ENCODE assay signal across 8 cellular contexts in the genomic region with DNA sequence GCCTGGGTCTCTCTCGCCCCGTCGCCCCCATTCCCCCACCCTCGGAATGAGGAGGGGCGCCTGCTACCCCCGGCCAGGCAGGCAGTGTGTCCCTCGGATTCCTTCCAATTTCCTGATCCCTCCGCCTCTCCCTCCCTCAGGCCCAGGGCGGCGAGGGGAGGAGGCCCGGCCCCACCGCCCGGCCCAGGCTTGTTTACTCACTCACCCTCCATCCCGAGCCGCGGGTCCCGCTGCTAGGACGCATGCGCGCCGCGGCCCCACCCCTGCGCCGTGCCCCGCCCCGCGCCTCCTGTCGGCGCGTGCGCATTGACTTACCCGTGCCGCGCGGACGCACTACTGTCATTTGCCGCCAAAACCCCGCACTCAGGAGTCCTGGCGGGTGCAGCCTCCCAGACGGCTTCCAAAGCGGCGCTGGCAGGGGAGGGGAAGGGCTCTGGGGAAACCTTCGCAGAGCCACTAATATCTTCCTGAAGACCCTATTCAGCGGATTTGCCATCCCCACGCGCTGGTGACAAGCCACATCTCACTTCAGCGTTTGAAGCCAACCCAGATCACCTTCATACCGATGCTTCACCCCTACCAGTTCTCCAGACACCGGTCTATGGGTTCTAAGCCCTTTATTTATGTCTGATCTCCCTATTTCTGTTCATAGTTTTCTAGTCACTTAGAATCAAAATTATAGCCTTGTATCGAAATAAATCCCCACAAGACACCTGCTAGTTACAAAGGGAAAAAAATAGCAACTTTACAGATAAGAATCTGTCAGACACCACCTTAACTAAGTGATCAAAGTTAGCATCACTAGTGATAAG. TPM values are rescaled to one million over a fixed set of nuclear protein-coding genes. Genes with fewer than 3 reads are reported as not detected.
DNase-seq lines count a peak whose midpoint lies in the region; ATAC-seq and TF ChIP-seq lines count a peak whose summit lies in the region.

A gene (minus strand): TSS at position 235 of the 812 bp plus-strand sequence. CDS start 16,099 bp downstream, outside the sequence.

- H3K27me3 Mint-ChIP-seq in activated T-cell treated with anti-CD3 and anti-CD28 coated beads, Interleukin-2, amount 50 U/mL, for 4 hours (ENCODE audit: low read depth), result peaks cover 6% of the 10 kb centered on the region

- H3K9me3 ChIP-seq in Panc1 (ENCODE audit: control insufficient read depth, insufficient read depth, low read depth, low read length) (no peaks in the 10 kb centered on the region), esophagus (ENCODE audit: control insufficient read depth in 2 of 2, insufficient read depth in 1 of 2, low read depth in 1 of 2, low read length in 1 of 2) (no peaks in the 10 kb centered on the region), mucosa of stomach (ENCODE audit: control insufficient read depth, low read length) (no peaks in the 10 kb centered on the region)

- TF ChIP-seq CTCF in Panc1 (IDR thresholded peaks at IDR 0.05), result no peak

- DNase-seq in DMS 273 (lab: John Stamatoyannopoulos, UW; ENCODE audit: unreplicated experiment), result peak; percentile 98
- DNase-seq in KBM-7, result peak; percentile 93
- DNase-seq in Panc1 (ENCODE audit: low read depth, low spot score), result no peak
- peak; percentile 88 for DNase-seq in activated T-cell treated with anti-CD3 and anti-CD28 coated beads, Interleukin-2, amount 50 U/mL, for 4 hours
- peak; percentile 92 for DNase-seq in stimulated activated CD8-positive, alpha-beta memory T cell treated with anti-CD3 and anti-CD28 coated beads, Interleukin-4, amount 100 ng/mL, for 48 hours

- peak within 1 kb of the TSS; percentile 58 to 70 for H3K4me3 ChIP-seq in Panc1 (ENCODE audit: low read depth in 2 of 2, low read length in 2 of 2)
- peak within 1 kb of the TSS; percentile 76 for H3K4me3 ChIP-seq in esophagus (ENCODE audit: low read depth in 1 of 2, low read length in 2 of 2)
- peak within 1 kb of the TSS; percentile 42 for H3K4me3 ChIP-seq in mucosa of stomach (ENCODE audit: low read length)

- H3K36me3 ChIP-seq in Panc1 (ENCODE audit: control insufficient read depth, insufficient read depth, low read length) (no peaks in the 10 kb centered on the region), esophagus (ENCODE audit: control insufficient read depth in 2 of 2, insufficient read depth in 2 of 2, low read length in 1 of 2) (no peaks in the 10 kb centered on the region), mucosa of stomach (ENCODE audit: control insufficient read depth, insufficient read depth, low read length) (no peaks in the 10 kb centered on the region)

- 4 to 6% methylated on average over 47 to 50 of the region's 50 CpGs for WGBS in esophagus, 2 donors

- H3K4me1 ChIP-seq in Panc1 (ENCODE audit: control insufficient read depth, insufficient read depth, low read length) (no peaks in the 10 kb centered on the region), esophagus (ENCODE audit: control insufficient read depth in 2 of 2, insufficient read depth in 2 of 2, low read length in 1 of 2) (no peaks in the 10 kb centered on the region), mucosa of stomach (ENCODE audit: control insufficient read depth, insufficient read depth, low read length) (peaks cover 4% of the 10 kb centered on the region)

- in situ Hi-C loops in KBM-7 (cut with MboI; ENCODE audit: low pct_unique_long_range_greater_than_20kb, low sequenced_read_pairs), result no loop called here
- in situ Hi-C loops in Panc1 (cut with HindIII; ENCODE audit: low pct_unique_long_range_greater_than_20kb, low sequenced_read_pairs), result no loop called here

- ATAC-seq in GM21528 (IDR thresholded peaks at IDR 0.05; ENCODE audit: low FRiP score, unreplicated experiment) (peak; percentile 72), Panc1 (peak; percentile 96)
- peak; percentile 89 to 91 for ATAC-seq in activated T-cell treated with anti-CD3 and anti-CD28 coated beads, Interleukin-2, amount 50 U/mL, for 4 hours

- POLR2A ChIA-PET in Panc1 (lab: Charles Lee), result no interaction called here

- peak within 1 kb of the TSS; percentile 79 for H3K27ac ChIP-seq in Panc1 (ENCODE audit: low read length)
- peak within 1 kb of the TSS; percentile 76 to 97 for H3K27ac ChIP-seq in esophagus (ENCODE audit: low read depth in 2 of 2, low read length in 1 of 2)

- no peaks in the 10 kb centered on the region for H3K36me3 Mint-ChIP-seq in activated T-cell treated with anti-CD3 and anti-CD28 coated beads, Interleukin-2, amount 50 U/mL, for 4 hours (ENCODE audit: insufficient read depth)

- peak within 1 kb of the TSS; percentile 85 for H3K9ac ChIP-seq in mucosa of stomach (ENCODE audit: low read length)

- H3K9me3 Mint-ChIP-seq in activated T-cell treated with anti-CD3 and anti-CD28 coated beads, Interleukin-2, amount 50 U/mL, for 4 hours, result no peaks in the 10 kb centered on the region

- intact Hi-C loops in Panc1 (cut with micrococcal nuclease; ENCODE audit: unreplicated experiment), result no loop called here

- H3K27me3 ChIP-seq in Panc1 (ENCODE audit: control insufficient read depth, insufficient read depth, low read length), result no peaks in the 10 kb centered on the region
- no peaks in the 10 kb centered on the region for H3K27me3 ChIP-seq in esophagus (ENCODE audit: control insufficient read depth in 1 of 2, insufficient read depth in 2 of 2, low read length in 2 of 2)
- no peaks in the 10 kb centered on the region for H3K27me3 ChIP-seq in mucosa of stomach (ENCODE audit: control insufficient read depth, insufficient read depth, low read length)

- BruUV-seq in Panc1 (replicated peaks; lab: Mats Ljungman, UMichigan), result no TSS peak

- H3K4me3 Mint-ChIP-seq in activated T-cell treated with anti-CD3 and anti-CD28 coated beads, Interleukin-2, amount 50 U/mL, for 4 hours, result peak within 1 kb of the TSS; percentile 91

- CTCF ChIA-PET in Panc1 (lab: Charles Lee), result no interaction called here

- peaks cover 23% of the 10 kb centered on the region for H3K4me1 Mint-ChIP-seq in activated T-cell treated with anti-CD3 and anti-CD28 coated beads, Interleukin-2, amount 50 U/mL, for 4 hours (ENCODE audit: low read depth)

RNA-seq across cellular contexts. Expression of the gene that starts here (rescaled TPM):
- total RNA-seq in Panc1 (2021; ENCODE audit: unreplicated experiment), result 17.7 TPM
- 8.0 TPM for polyA plus RNA-seq in Panc1 (2012; ENCODE audit: insufficient read length)
- 10 to 100 TPM; 22.2 to 26.5 (median 22.6) TPM for total RNA-seq in activated T-cell treated with anti-CD3 and anti-CD28 coated beads, Interleukin-2, amount 50 U/mL, for 4 hours
- 10 to 100 TPM; 15.6 to 19.8 TPM for polyA plus RNA-seq in esophagus
